ENCODE assay signal across 8 cellular contexts in the genomic region with DNA sequence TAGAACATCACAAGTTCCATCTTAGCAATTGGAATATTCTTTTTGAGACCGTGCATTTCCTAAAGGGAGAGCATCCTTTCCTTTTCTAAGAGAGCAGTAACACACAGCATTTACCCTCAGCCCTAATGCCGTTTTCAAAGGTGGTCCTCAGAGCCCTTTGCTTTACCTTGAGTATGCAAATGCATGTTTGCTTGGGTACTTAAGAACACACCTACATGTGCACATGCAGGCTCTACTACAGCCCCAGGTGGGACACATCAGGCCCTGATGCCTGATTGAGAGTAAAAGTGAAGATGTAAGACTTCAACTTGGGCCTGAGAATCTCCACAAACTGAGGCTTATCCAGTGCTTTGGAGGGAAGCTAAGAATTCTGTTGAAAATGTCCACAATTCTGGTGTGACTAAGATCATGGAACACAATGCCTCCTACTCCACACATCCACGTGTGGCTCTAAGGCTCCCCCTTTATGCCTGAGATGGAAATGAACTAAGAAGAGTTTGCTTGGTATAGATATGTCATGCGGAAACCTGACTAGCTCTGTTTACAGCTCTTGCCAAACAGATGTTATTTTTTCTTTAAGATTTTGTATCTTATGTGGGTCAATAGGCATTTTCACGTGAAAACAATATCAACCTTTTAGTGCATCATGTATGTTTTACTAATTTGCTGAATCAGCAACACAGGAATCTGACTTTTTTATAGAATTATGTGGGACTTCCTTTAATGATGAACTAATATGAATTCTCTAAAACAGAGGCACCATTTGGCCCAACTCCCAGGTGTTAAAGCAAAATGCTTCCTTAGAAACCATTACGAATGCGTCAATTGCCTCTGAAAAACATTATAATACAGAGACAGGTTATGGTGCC. TPM values are rescaled to one million over a fixed set of nuclear protein-coding genes. Genes with fewer than 3 reads are reported as not detected.
A peak's percentile ranks its signal among the peaks of the same experiment; 100 is the strongest.
DNase-seq lines count a peak whose midpoint lies in the region; ATAC-seq and TF ChIP-seq lines count a peak whose summit lies in the region.

No MANE protein-coding gene starts in this region.

- H3K9me3 ChIP-seq in HCT116 (ENCODE audit: control insufficient read depth in 1 of 2, insufficient read depth in 1 of 2, low read depth in 1 of 2, low read length in 2 of 2) (no peaks in the 10 kb centered on the region), hepatocyte (ENCODE audit: low read depth) (no peaks in the 10 kb centered on the region), thyroid gland (no peaks in the 10 kb centered on the region)

- no peak overlapping the region for H3K4me2 ChIP-seq in HCT116 (ENCODE audit: low read length)
- no peak overlapping the region for H3K4me2 ChIP-seq in hepatocyte

- ATAC-seq in HCT116 (peak; percentile 73), SK-N-SH treated with all-trans-retinoic acid at 6 μM for 48 hours (peak; percentile 95), HG03135 (IDR thresholded peaks at IDR 0.05; ENCODE audit: unreplicated experiment) (no peak), GM21529 (IDR thresholded peaks at IDR 0.05; ENCODE audit: unreplicated experiment) (no peak), HG03571 (IDR thresholded peaks at IDR 0.05; ENCODE audit: unreplicated experiment) (no peak)

- no peaks in the 10 kb centered on the region for H3K4me1 ChIP-seq in HCT116 (ENCODE audit: control insufficient read depth in 1 of 2, insufficient read depth in 2 of 2, low read length in 2 of 2)
- H3K4me1 ChIP-seq in hepatocyte (ENCODE audit: insufficient read depth): no peaks in the 10 kb centered on the region
- peaks cover 27 to 32% of the 10 kb centered on the region in 2 donors for H3K4me1 ChIP-seq in thyroid gland

- no TSS peak for BruUV-seq in HCT116 (replicated peaks; lab: Mats Ljungman, UMichigan)

- intact Hi-C loops in HCT116 (cut with micrococcal nuclease): loop anchor here (1.0 kb wide), 1 partner anchor 134 kb away; no protein-coding TSS in a partner anchor
- intact Hi-C loops in thyroid gland (cut with DNase I): no loop called here

- H3K4me3 ChIP-seq in HCT116 (replicated peaks in 1 of 2; ENCODE audit: low read depth in 1 of 2, low read length in 2 of 2): no peak overlapping the region
- no peak overlapping the region for H3K4me3 ChIP-seq in hepatocyte
- H3K4me3 ChIP-seq in thyroid gland (replicated peaks in 1 of 3): no peak overlapping the region

- in situ Hi-C loops in ACHN (cut with HindIII; ENCODE audit: low pct_ligation_motif_present, low pct_unique_long_range_greater_than_20kb, low sequenced_read_pairs): no loop called here

- H3K27ac ChIP-seq in HCT116 (ENCODE audit: low read depth, low read length) (no peak overlapping the region), hepatocyte (no peak overlapping the region), thyroid gland (no peak overlapping the region)

- H3K27me3 ChIP-seq in HCT116 (ENCODE audit: insufficient read depth, low read length): no peaks in the 10 kb centered on the region
- H3K27me3 ChIP-seq in hepatocyte: no peaks in the 10 kb centered on the region
- no peaks in the 10 kb centered on the region for H3K27me3 ChIP-seq in thyroid gland

- WGBS in hepatocyte (ENCODE audit: low lambda C conversion rate, missing lambda C conversion rate): 85% methylated on average over 7 of the region's 7 CpGs
- WGBS in thyroid gland, 2 donors: 72 to 85% methylated on average over 7 of the region's 7 CpGs

- H2AFZ ChIP-seq in HCT116 (ENCODE audit: low read depth, low read length, poor library complexity, severe bottlenecking): no peak overlapping the region
- no peak overlapping the region for H2AFZ ChIP-seq in hepatocyte

- POLR2A ChIA-PET in HCT116 (lab: Charles Lee): no interaction called here

- TF ChIP-seq CTCF in HCT116 (IDR thresholded peaks at IDR 0.05 in 2 of 3, conservative IDR thresholded peaks at IDR 0.05 in 1 of 3; ENCODE audit: borderline replicate concordance in 1 of 3, insufficient read depth in 1 of 3, low read depth in 2 of 3, low read length in 2 of 3) (peak in 2 of 3 experiments; percentile 20; a peak in 2 of 6 replicates), hepatocyte (IDR thresholded peaks at IDR 0.05; ENCODE audit: poor library complexity) (peak; percentile 29), thyroid gland (IDR thresholded peaks at IDR 0.05) (peak in 3 of 6 experiments; percentile 37 to 42 (median 37))

- H4K20me1 ChIP-seq in HCT116 (ENCODE audit: insufficient read depth) (no peaks in the 10 kb centered on the region), hepatocyte (ENCODE audit: insufficient read depth, poor library complexity, severe bottlenecking) (no peaks in the 10 kb centered on the region)

- DNase-seq in ACHN (peak; percentile 51), HCT116 (ENCODE audit: low read depth, low spot score) (no peak), hepatocyte (ENCODE audit: low spot score) (peak; percentile 39), thyroid gland (no peak)

- TF ChIP-seq POLR2A in HCT116 (IDR thresholded peaks at IDR 0.05; ENCODE audit: borderline replicate concordance, extremely low read depth, insufficient read depth, insufficient read length) (no peak), thyroid gland (IDR thresholded peaks at IDR 0.05) (no peak)

- H3K9ac ChIP-seq in HCT116 (ENCODE audit: low read length): no peak overlapping the region

- no peaks in the 10 kb centered on the region for H3K79me2 ChIP-seq in HCT116 (ENCODE audit: insufficient read depth, low read length)
- no peaks in the 10 kb centered on the region for H3K79me2 ChIP-seq in hepatocyte

- RAD21 ChIA-PET in HCT116 (lab: Charles Lee; ENCODE audit: low non-redundant PET in 1 of 2, low total read pairs in 2 of 2, uncharacterized antibody in 2 of 2, unreplicated experiment in 2 of 2): no interaction called here

- peak; percentile 49; the same call in 1 of the 2 replicates for TF ChIP-seq RAD21 in HCT116 (IDR thresholded peaks at IDR 0.05; ENCODE audit: low read depth)

- H3K36me3 ChIP-seq in HCT116 (ENCODE audit: control insufficient read depth in 1 of 2, insufficient read depth in 2 of 2, low read length in 2 of 2) (no peaks in the 10 kb centered on the region), hepatocyte (replicated peaks; ENCODE audit: insufficient read depth, low read depth) (no peaks in the 10 kb centered on the region), thyroid gland (no peaks in the 10 kb centered on the region)

- H3K9me2 ChIP-seq in HCT116 (ENCODE audit: insufficient read depth): no peaks in the 10 kb centered on the region
- no peaks in the 10 kb centered on the region for H3K9me2 ChIP-seq in hepatocyte (replicated peaks; ENCODE audit: insufficient read depth)

- CTCF ChIA-PET in HCT116 (lab: Charles Lee): no interaction called here

TF ChIP-seq in HCT116, 20 proteins besides CTCF, POLR2A, EP300 and RAD21:
- TF ChIP-seq CEBPB (IDR thresholded peaks at IDR 0.05; ENCODE audit: low read depth) (no peak), EZH2 (IDR thresholded peaks at IDR 0.05) (no peak), POLR2AphosphoS5 (IDR thresholded peaks at IDR 0.05; ENCODE audit: low read depth, low read length) (no peak)
- TF ChIP-seq, protein P1, sequence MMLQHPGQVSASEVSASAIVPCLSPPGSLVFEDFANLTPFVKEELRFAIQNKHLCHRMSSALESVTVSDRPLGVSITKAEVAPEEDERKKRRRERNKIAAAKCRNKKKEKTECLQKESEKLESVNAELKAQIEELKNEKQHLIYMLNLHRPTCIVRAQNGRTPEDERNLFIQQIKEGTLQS (IDR thresholded peaks at IDR 0.05): no peak

TF ChIP-seq in SK-N-SH treated with all-trans-retinoic acid at 6 μM for 48 hours, 23 proteins besides CTCF, POLR2A, EP300 and RAD21 (continues in another document):
- TF ChIP-seq ZNF565 (CRISPR knock-in tag; conservative IDR thresholded peaks at IDR 0.05; ENCODE audit: low read depth): no peak
- TF ChIP-seq, protein P2, sequence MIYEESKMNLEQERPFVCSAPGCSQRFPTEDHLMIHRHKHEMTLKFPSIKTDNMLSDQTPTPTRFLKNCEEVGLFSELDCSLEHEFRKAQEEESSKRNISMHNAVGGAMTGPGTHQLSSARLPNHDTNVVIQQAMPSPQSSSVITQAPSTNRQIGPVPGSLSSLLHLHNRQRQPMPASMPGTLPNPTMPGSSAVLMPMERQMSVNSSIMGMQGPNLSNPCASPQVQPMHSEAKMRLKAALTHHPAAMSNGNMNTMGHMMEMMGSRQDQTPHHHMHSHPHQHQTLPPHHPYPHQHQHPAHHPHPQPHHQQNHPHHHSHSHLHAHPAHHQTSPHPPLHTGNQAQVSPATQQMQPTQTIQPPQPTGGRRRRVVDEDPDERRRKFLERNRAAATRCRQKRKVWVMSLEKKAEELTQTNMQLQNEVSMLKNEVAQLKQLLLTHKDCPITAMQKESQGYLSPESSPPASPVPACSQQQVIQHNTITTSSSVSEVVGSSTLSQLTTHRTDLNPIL (CRISPR knock-in tag; IDR thresholded peaks at IDR 0.05; ENCODE audit: low read depth): no peak
- TF ChIP-seq BACH2 (CRISPR knock-in tag; IDR thresholded peaks at IDR 0.05; ENCODE audit: borderline replicate concordance): no peak
- TF ChIP-seq CSDC2 (CRISPR knock-in tag; IDR thresholded peaks at IDR 0.05): no peak
- TF ChIP-seq ZNF8 (CRISPR knock-in tag; IDR thresholded peaks at IDR 0.05): no peak
- no peak for TF ChIP-seq GLIS3 (CRISPR knock-in tag; IDR thresholded peaks at IDR 0.05)
- TF ChIP-seq, protein P3, sequence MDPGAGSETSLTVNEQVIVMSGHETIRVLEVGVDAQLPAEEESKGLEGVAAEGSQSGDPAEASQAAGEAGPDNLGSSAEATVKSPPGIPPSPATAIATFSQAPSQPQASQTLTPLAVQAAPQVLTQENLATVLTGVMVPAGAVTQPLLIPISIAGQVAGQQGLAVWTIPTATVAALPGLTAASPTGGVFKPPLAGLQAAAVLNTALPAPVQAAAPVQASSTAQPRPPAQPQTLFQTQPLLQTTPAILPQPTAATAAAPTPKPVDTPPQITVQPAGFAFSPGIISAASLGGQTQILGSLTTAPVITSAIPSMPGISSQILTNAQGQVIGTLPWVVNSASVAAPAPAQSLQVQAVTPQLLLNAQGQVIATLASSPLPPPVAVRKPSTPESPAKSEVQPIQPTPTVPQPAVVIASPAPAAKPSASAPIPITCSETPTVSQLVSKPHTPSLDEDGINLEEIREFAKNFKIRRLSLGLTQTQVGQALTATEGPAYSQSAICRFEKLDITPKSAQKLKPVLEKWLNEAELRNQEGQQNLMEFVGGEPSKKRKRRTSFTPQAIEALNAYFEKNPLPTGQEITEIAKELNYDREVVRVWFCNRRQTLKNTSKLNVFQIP (CRISPR knock-in tag; IDR thresholded peaks at IDR 0.05; ENCODE audit: borderline replicate concordance, low read depth): no peak
- TF ChIP-seq RARB (CRISPR knock-in tag; IDR thresholded peaks at IDR 0.05): no peak
- no peak for TF ChIP-seq ARNTL (CRISPR knock-in tag; IDR thresholded peaks at IDR 0.05; ENCODE audit: borderline replicate concordance, low read depth)

RNA-seq across cellular contexts. Expression of a gene that starts 48.9 kb away (rescaled TPM):
- 16.8 TPM for total RNA-seq in HCT116 (2021; ENCODE audit: unreplicated experiment)
- polyA plus RNA-seq in HCT116 (2012): 14.7 and 15.3 TPM in 2 replicates
- total RNA-seq in hepatocyte: 91.7 and 99.7 TPM in 2 replicates
- 138 and 145 TPM in 2 replicates for polyA plus RNA-seq in hepatocyte
- 10 to 100 TPM; 25.4 to 38.2 (median 29.9) TPM for total RNA-seq in thyroid gland

Comparison
In these comparisons a context has a peak if more than half of its experiments do, and no peak if none do; other contexts are left out.
1. DNase-seq: peak in ACHN (single experiment) and hepatocyte (single experiment); none in HCT116 (single experiment) and thyroid gland (0 of 2).
2. ATAC-seq: peak in HCT116 (single experiment) and SK-N-SH treated with all-trans-retinoic acid at 6 μM for 48 hours (single experiment); none in HG03135 (single experiment), GM21529 (single experiment) and HG03571 (single experiment).